Comparison of ENCODE assay signal across 8 cellular contexts in genomic region chr4:185597532-185598188, GRCh38.
DNase-seq lines count a peak whose midpoint lies in the region; ATAC-seq and TF ChIP-seq lines count a peak whose summit lies in the region.

No MANE protein-coding gene starts in this region.

- H3K4me3 Mint-ChIP-seq in central memory CD8-positive, alpha-beta T cell: no peak overlapping the region

- H3K27ac Mint-ChIP-seq in central memory CD8-positive, alpha-beta T cell (ENCODE audit: low read depth): no peak overlapping the region

- no peaks in the 10 kb centered on the region for H3K36me3 Mint-ChIP-seq in central memory CD8-positive, alpha-beta T cell (ENCODE audit: insufficient read depth)

- peak; percentile 99 for TF ChIP-seq CTCF in GM12873 (IDR thresholded peaks at IDR 0.05; ENCODE audit: insufficient read depth, low read depth, low read length, missing control alignments)

- peaks cover 43% of the 10 kb centered on the region for H3K27me3 Mint-ChIP-seq in central memory CD8-positive, alpha-beta T cell

- DNase-seq in NCI-H2107 (lab: John Stamatoyannopoulos, UW) (peak; percentile 21), kidney glomerular epithelial cell (lab: John Stamatoyannopoulos, UW) (peak; percentile 74)
- DNase-seq in activated CD4-positive, CD25-positive, alpha-beta regulatory T cell treated with anti-CD3 and anti-CD28 coated beads, Interleukin-2, amount 50 U/mL, for 16 hours (ENCODE audit: low read depth, low spot score): peak; percentile 33
- peak; percentile 36 to 42 for DNase-seq in central memory CD8-positive, alpha-beta T cell (ENCODE audit: low spot score in 2 of 2)
- peak; percentile 72 to 75 for DNase-seq in stimulated activated CD4-positive, alpha-beta T cell treated with anti-CD3 and anti-CD28 coated beads, Interleukin-2, amount 100 ng/mL, for 24 hours

- no peaks in the 10 kb centered on the region for H3K4me1 Mint-ChIP-seq in central memory CD8-positive, alpha-beta T cell

- ATAC-seq in HG02759 (IDR thresholded peaks at IDR 0.05; ENCODE audit: unreplicated experiment): peak; percentile 75
- no peak for ATAC-seq in central memory CD8-positive, alpha-beta T cell (replicated peaks; ENCODE audit: extremely low read depth, poor library complexity, severe bottlenecking)
- no peak for ATAC-seq in GM18520 (IDR thresholded peaks at IDR 0.05; ENCODE audit: unreplicated experiment)

- H3K9me3 Mint-ChIP-seq in central memory CD8-positive, alpha-beta T cell: no peaks in the 10 kb centered on the region

Comparison
In these comparisons a context has a peak if more than half of its experiments do, and no peak if none do; other contexts are left out.
1. DNase-seq: peak in every context shown above with its lines; median percentile 74 in kidney glomerular epithelial cell; 74 in stimulated activated CD4-positive, alpha-beta T cell treated with anti-CD3 and anti-CD28 coated beads, Interleukin-2, amount 100 ng/mL, for 24 hours; 39 in central memory CD8-positive, alpha-beta T cell; 33 in activated CD4-positive, CD25-positive, alpha-beta regulatory T cell treated with anti-CD3 and anti-CD28 coated beads, Interleukin-2, amount 50 U/mL, for 16 hours; 21 in NCI-H2107.